In genomic region chr12:31950492-31950891, GRCh38 we compare ENCODE assay signal across 16 cellular contexts.
"Had no signal": no experiment of that assay in that cellular context is flagged by ENCODE, and none has a peak within 500 bp of the region (broad histone marks: within the 10 kb centered on the region; RNA-seq: fewer than 3 reads in every experiment).

No MANE protein-coding gene starts in this region.

- H3K4me3 ChIP-seq: gastroesophageal sphincter, SK-N-MC, skin epidermis, suprapubic skin, upper lobe of left lung had no signal

- H3K36me3 Mint-ChIP-seq: brain had no signal

- H3K27me3 ChIP-seq: gastroesophageal sphincter, suprapubic skin, upper lobe of left lung had no signal

- H3K4me1 Mint-ChIP-seq: brain had no signal

- H3K4me1 ChIP-seq: gastroesophageal sphincter, suprapubic skin had no signal

- H3K4me3 Mint-ChIP-seq: activated T-cell treated with anti-CD3 and anti-CD28 coated beads, Interleukin-2, amount 50 U/mL, for 4 hours; brain; central memory CD8-positive, alpha-beta T cell; mesothelial cell of epicardium had no signal

- H3K27ac Mint-ChIP-seq: brain, mesothelial cell of epicardium had no signal

- H3K27ac ChIP-seq: epithelial cell of prostate, gastroesophageal sphincter, SK-N-MC, skin epidermis, suprapubic skin, upper lobe of left lung had no signal

- H3K9me3 Mint-ChIP-seq: central memory CD8-positive, alpha-beta T cell had no signal

- H3K9me3 ChIP-seq: gastroesophageal sphincter, suprapubic skin, upper lobe of left lung had no signal

- ATAC-seq: gastroesophageal sphincter had no signal

- DNase-seq: activated CD4-positive, alpha-beta T cell treated with anti-CD3 and anti-CD28 coated beads, Interleukin-2, amount 50 U/mL, for 1 hour; activated CD4-positive, CD25-positive, alpha-beta regulatory T cell; activated T-cell treated with anti-CD3 and anti-CD28 coated beads, Interleukin-2, amount 50 U/mL, for 4 hours; amniotic stem cell; cortex of kidney; effector CD8-positive, alpha-beta T cell; kidney glomerular epithelial cell; upper lobe of left lung had no signal

- H3K36me3 ChIP-seq: suprapubic skin, upper lobe of left lung had no signal

- H3K27me3 Mint-ChIP-seq: central memory CD8-positive, alpha-beta T cell had no signal
